8 cellular contexts compared by ENCODE assay signal in genomic region chr21:31559368-31560119, GRCh38.
DNase-seq lines count a peak whose midpoint lies in the region; ATAC-seq and TF ChIP-seq lines count a peak whose summit lies in the region.

No MANE protein-coding gene starts in this region.

- H3K4me1 ChIP-seq in mucosa of descending colon (ENCODE audit: low read depth) = peaks cover 12% of the 10 kb centered on the region

- no peaks in the 10 kb centered on the region for H3K9me3 Mint-ChIP-seq in endothelial cell (ENCODE audit: unreplicated experiment)

- intact Hi-C loops in mucosa of descending colon (cut with DNase I, micrococcal nuclease) = no loop called here

- peak; percentile 83 for ATAC-seq in GM19025 (IDR thresholded peaks at IDR 0.05; ENCODE audit: low read depth, unreplicated experiment)
- peak; percentile 77 for ATAC-seq in HG03342 (IDR thresholded peaks at IDR 0.05; ENCODE audit: unreplicated experiment)
- ATAC-seq in mucosa of descending colon = peak; percentile 91

- H3K27me3 ChIP-seq in AG04450 (ENCODE audit: control insufficient read depth, insufficient read depth, low read length) = peaks cover 31% of the 10 kb centered on the region

- H3K4me1 Mint-ChIP-seq in endothelial cell (ENCODE audit: unreplicated experiment) = peaks cover 34% of the 10 kb centered on the region

- H3K36me3 Mint-ChIP-seq in endothelial cell (ENCODE audit: low read depth, unreplicated experiment) = peaks cover 14% of the 10 kb centered on the region

- no peaks in the 10 kb centered on the region for H3K36me3 ChIP-seq in mucosa of descending colon (ENCODE audit: low read depth)

- peaks cover 4% of the 10 kb centered on the region; the same call in 1 of the 2 replicates for H3K9me3 ChIP-seq in AG04450 (ENCODE audit: control insufficient read depth, insufficient read depth, low read length)
- H3K9me3 ChIP-seq in mucosa of descending colon = no peaks in the 10 kb centered on the region

- POLR2A ChIA-PET in AG04450 (lab: Yijun Ruan, JAX) = no interaction called here

- H3K27ac ChIP-seq in AG04450 (ENCODE audit: low read depth, low read length) = no peak overlapping the region

- H3K27me3 Mint-ChIP-seq in endothelial cell (ENCODE audit: unreplicated experiment) = peaks cover 21% of the 10 kb centered on the region

- H3K4me3 Mint-ChIP-seq in endothelial cell (ENCODE audit: unreplicated experiment) = peak overlapping the region; percentile 95

- peak overlapping the region; percentile 88 for H3K27ac Mint-ChIP-seq in endothelial cell (ENCODE audit: unreplicated experiment)

- CTCF ChIA-PET in AG04450 (lab: Charles Lee) = interaction anchor here (0.6 to 1.2 kb wide), 4 partner anchors 21 to 398 kb away, joined by 3 to 6 read pairs (median 3); no protein-coding TSS in a partner anchor

- no peak for TF ChIP-seq CTCF in AG04450 (IDR thresholded peaks at IDR 0.05; ENCODE audit: low read depth, low read length)
- TF ChIP-seq CTCF in endothelial cell (IDR thresholded peaks at IDR 0.05; ENCODE audit: unreplicated experiment) = no peak
- no peak for TF ChIP-seq CTCF in mucosa of descending colon (IDR thresholded peaks at IDR 0.05)

- DNase-seq in AG04450 (ENCODE audit: low read depth, low spot score) = peak; percentile 42
- DNase-seq in NCI-H526 treated with DMSO at 0.1 percent for 48 hours (lab: John Stamatoyannopoulos, UW) = peak; percentile 92
- DNase-seq in activated CD8-positive, alpha-beta memory T cell treated with anti-CD3 and anti-CD28 coated beads, Interleukin-2, amount 50 U/mL, for 4 hours = peak; percentile 92
- peak; percentile 98 for DNase-seq in endothelial cell (ENCODE audit: low spot score)
- peak; percentile 93 to 95 (median 94) for DNase-seq in mucosa of descending colon
- peak; percentile 76 to 86 for DNase-seq in stimulated activated CD8-positive, alpha-beta memory T cell treated with anti-CD3 and anti-CD28 coated beads, Interleukin-2, amount 100 ng/mL, for 1 hour (ENCODE audit: low read depth in 2 of 2)

- H3K4me3 ChIP-seq in AG04450 (ENCODE audit: low read depth, low read length) (peak overlapping the region; percentile 36), mucosa of descending colon (peak overlapping the region; percentile 42)

Comparison
In these comparisons a context has a peak if more than half of its experiments do, and no peak if none do; other contexts are left out.
1. DNase-seq: peak in every context shown above with its lines; median percentile 98 in endothelial cell; 94 in mucosa of descending colon; 92 in NCI-H526 treated with DMSO at 0.1 percent for 48 hours; 92 in activated CD8-positive, alpha-beta memory T cell treated with anti-CD3 and anti-CD28 coated beads, Interleukin-2, amount 50 U/mL, for 4 hours; 81 in stimulated activated CD8-positive, alpha-beta memory T cell treated with anti-CD3 and anti-CD28 coated beads, Interleukin-2, amount 100 ng/mL, for 1 hour; 42 in AG04450.